ENCODE assay signal across 26 cellular contexts in the genomic region with DNA sequence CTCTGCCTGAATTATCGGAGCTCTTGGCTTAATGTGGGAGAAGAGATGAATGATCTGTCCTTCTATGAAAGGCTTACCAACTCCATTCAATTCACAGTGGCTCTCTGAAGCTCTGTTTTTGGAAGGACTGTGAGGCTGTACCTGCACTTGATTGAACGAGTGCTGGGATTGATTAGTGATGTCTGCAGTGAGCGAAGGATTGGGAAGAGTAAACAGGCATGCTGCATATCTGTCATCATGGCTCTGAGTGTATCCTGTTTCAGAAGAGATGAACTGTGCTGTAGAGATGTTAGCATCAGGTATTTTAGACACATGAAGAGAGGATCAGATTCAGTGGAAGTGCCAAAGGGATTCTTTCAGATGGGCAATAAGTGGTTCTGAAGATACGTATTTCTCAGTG.
"Had no signal": no experiment of that assay in that cellular context is flagged by ENCODE, and none has a peak within 500 bp of the region (broad histone marks: within the 10 kb centered on the region; RNA-seq: fewer than 3 reads in every experiment).

No MANE protein-coding gene starts in this region.

- H3K36me3 ChIP-seq: adrenal gland, MG63 had no signal

- H3K4me3 Mint-ChIP-seq: activated CD4-positive, alpha-beta memory T cell treated with anti-CD3 and anti-CD28 coated beads, Interleukin-2, amount 10 ng/mL, durations not matched to agents 7 days and 5 days; activated CD4-positive, alpha-beta T cell treated with anti-CD3 and anti-CD28 coated beads for 36 hours; activated naive CD8-positive, alpha-beta T cell treated with anti-CD3 and anti-CD28 coated beads, Interleukin-2, amount 10 ng/mL, durations not matched to agents 7 days and 5 days; T-cell had no signal

- DNase-seq: activated CD4-positive, alpha-beta memory T cell treated with anti-CD3 and anti-CD28 coated beads, Interleukin-2, amount 10 ng/mL, durations not matched to agents 7 days and 5 days; activated CD4-positive, alpha-beta T cell treated with anti-CD3 and anti-CD28 coated beads for 36 hours; activated CD4-positive, alpha-beta T cell treated with anti-CD3 and anti-CD28 coated beads, Interleukin-2, amount 50 U/mL, for 1 hour; activated naive CD4-positive, alpha-beta T cell treated with anti-CD3 and anti-CD28 coated beads, Interleukin-2, amount 50 U/mL, for 16 hours; activated naive CD8-positive, alpha-beta T cell treated with anti-CD3 and anti-CD28 coated beads, Interleukin-2, amount 10 ng/mL, durations not matched to agents 7 days and 5 days; activated T-cell treated with anti-CD3 and anti-CD28 coated beads for 4 hours; adrenal gland; anterior cingulate cortex; caudate nucleus; MG63; MV-4-11; NCI-H1092 treated with DMSO at 0.1 percent for 48 hours; NCI-H1436; NCI-H1694 treated with DMSO at 0.1 percent for 48 hours; NCI-H2029 treated with DMSO at 0.1 percent for 48 hours; NCI-H345; NCI-H524; NCI-H774; NK-92 treated with Interleukin-12 subunit alpha and Interleukin-12 subunit beta, amount 100 ng/mL, for 24 hours; OCI-M1; RPMI8226; T-cell had no signal

- H3K4me1 Mint-ChIP-seq: activated naive CD8-positive, alpha-beta T cell treated with anti-CD3 and anti-CD28 coated beads, Interleukin-2, amount 10 ng/mL, durations not matched to agents 7 days and 5 days had no signal

- H3K9me3 ChIP-seq: adrenal gland, MG63 had no signal

- H3K4me3 ChIP-seq: adrenal gland, MG63, SK-N-MC had no signal

- H3K27me3 ChIP-seq: adrenal gland, MG63 had no signal

- H3K27ac Mint-ChIP-seq: activated CD4-positive, alpha-beta memory T cell treated with anti-CD3 and anti-CD28 coated beads, Interleukin-2, amount 10 ng/mL, durations not matched to agents 7 days and 5 days; activated CD4-positive, alpha-beta T cell treated with anti-CD3 and anti-CD28 coated beads for 36 hours; activated naive CD8-positive, alpha-beta T cell treated with anti-CD3 and anti-CD28 coated beads, Interleukin-2, amount 10 ng/mL, durations not matched to agents 7 days and 5 days; activated T-helper 2 cell treated with anti-CD3 and anti-CD28 coated beads, Interferon-gamma antibody, Interleukin-2, Interleukin-4, amounts not matched to agents 10 μg/mL and 5 μg/mL and 100 μg/mL, durations not matched to agents 14 hours and 24 hours and 36 hours; T-cell had no signal

- H3K27me3 Mint-ChIP-seq: activated CD4-positive, alpha-beta memory T cell treated with anti-CD3 and anti-CD28 coated beads, Interleukin-2, amount 10 ng/mL, durations not matched to agents 7 days and 5 days; activated CD4-positive, alpha-beta T cell treated with anti-CD3 and anti-CD28 coated beads for 36 hours; activated naive CD8-positive, alpha-beta T cell treated with anti-CD3 and anti-CD28 coated beads, Interleukin-2, amount 10 ng/mL, durations not matched to agents 7 days and 5 days; T-cell had no signal

- H3K27ac ChIP-seq: adrenal gland, SK-N-MC, VCaP had no signal

- ATAC-seq: activated CD4-positive, alpha-beta T cell treated with anti-CD3 and anti-CD28 coated beads for 36 hours; Panc1; T-cell had no signal
